In genomic region chr2:136375017-136375901, GRCh38 we compare ENCODE assay signal across 8 cellular contexts.
A peak's percentile ranks its signal among the peaks of the same experiment; 100 is the strongest.
DNase-seq lines count a peak whose midpoint lies in the region; ATAC-seq and TF ChIP-seq lines count a peak whose summit lies in the region.

No MANE protein-coding gene starts in this region.

- no peak overlapping the region for H3K27ac ChIP-seq in tibial artery
- no peak overlapping the region for H3K27ac ChIP-seq in coronary artery

- H3K27ac Mint-ChIP-seq in activated naive CD8-positive, alpha-beta T cell treated with anti-CD3 and anti-CD28 coated beads, Interleukin-2, amount 50 U/mL, for 24 hours: peak overlapping the region; percentile 87

- H3K27me3 Mint-ChIP-seq in activated naive CD8-positive, alpha-beta T cell treated with anti-CD3 and anti-CD28 coated beads, Interleukin-2, amount 50 U/mL, for 24 hours: no peaks in the 10 kb centered on the region

- ATAC-seq in GM18498 (IDR thresholded peaks at IDR 0.05; ENCODE audit: unreplicated experiment) (peak; percentile 63), GM19467 (IDR thresholded peaks at IDR 0.05; ENCODE audit: unreplicated experiment) (peak; percentile 50), HG03439 (IDR thresholded peaks at IDR 0.05; ENCODE audit: unreplicated experiment) (peak; percentile 52), left cardiac atrium (no peak)
- ATAC-seq in activated naive CD8-positive, alpha-beta T cell treated with anti-CD3 and anti-CD28 coated beads, Interleukin-2, amount 50 U/mL, for 24 hours: peak; percentile 83

- peaks cover 49% of the 10 kb centered on the region for H3K4me1 Mint-ChIP-seq in activated naive CD8-positive, alpha-beta T cell treated with anti-CD3 and anti-CD28 coated beads, Interleukin-2, amount 50 U/mL, for 24 hours

- H3K4me1 ChIP-seq in tibial artery: no peaks in the 10 kb centered on the region

- H3K9me3 ChIP-seq in tibial artery: no peaks in the 10 kb centered on the region

- H3K27me3 ChIP-seq in tibial artery: no peaks in the 10 kb centered on the region

- H3K36me3 ChIP-seq in tibial artery: no peaks in the 10 kb centered on the region

- intact Hi-C loops in left cardiac atrium (cut with DNase I) (loop anchor here (5.0 to 10.0 kb wide), 2 partner anchors 250 to 463 kb away; no protein-coding TSS in a partner anchor), tibial artery (cut with DNase I; ENCODE audit: low total_unique reads) (no loop called here)

- no peak for DNase-seq in activated naive CD8-positive, alpha-beta T cell treated with anti-CD3 and anti-CD28 coated beads, Interleukin-2, amount 50 U/mL, for 24 hours
- DNase-seq in left cardiac atrium (no peak), NK-92 (lab: John Stamatoyannopoulos, UW; ENCODE audit: unreplicated experiment) (no peak), tibial artery (no peak), coronary artery (ENCODE audit: low spot score) (no peak)

- TF ChIP-seq CTCF in tibial artery (IDR thresholded peaks at IDR 0.05): no peak
- TF ChIP-seq CTCF in coronary artery (IDR thresholded peaks at IDR 0.05): no peak

- no peak overlapping the region for H3K4me3 ChIP-seq in tibial artery
- H3K4me3 ChIP-seq in coronary artery: no peak overlapping the region

- H3K9me3 Mint-ChIP-seq in activated naive CD8-positive, alpha-beta T cell treated with anti-CD3 and anti-CD28 coated beads, Interleukin-2, amount 50 U/mL, for 24 hours: peaks cover 6% of the 10 kb centered on the region

- H3K36me3 Mint-ChIP-seq in activated naive CD8-positive, alpha-beta T cell treated with anti-CD3 and anti-CD28 coated beads, Interleukin-2, amount 50 U/mL, for 24 hours (ENCODE audit: low read depth): no peaks in the 10 kb centered on the region

- peak overlapping the region; percentile 33 for H3K4me3 Mint-ChIP-seq in activated naive CD8-positive, alpha-beta T cell treated with anti-CD3 and anti-CD28 coated beads, Interleukin-2, amount 50 U/mL, for 24 hours

Comparison
In these comparisons a context has a peak if more than half of its experiments do, and no peak if none do; other contexts are left out.
1. ATAC-seq: peak in GM18498 (single experiment), GM19467 (single experiment), HG03439 (single experiment) and activated naive CD8-positive, alpha-beta T cell treated with anti-CD3 and anti-CD28 coated beads, Interleukin-2, amount 50 U/mL, for 24 hours (single experiment); none in left cardiac atrium (0 of 2).